24 cellular contexts compared by ENCODE assay signal in the genomic region with DNA sequence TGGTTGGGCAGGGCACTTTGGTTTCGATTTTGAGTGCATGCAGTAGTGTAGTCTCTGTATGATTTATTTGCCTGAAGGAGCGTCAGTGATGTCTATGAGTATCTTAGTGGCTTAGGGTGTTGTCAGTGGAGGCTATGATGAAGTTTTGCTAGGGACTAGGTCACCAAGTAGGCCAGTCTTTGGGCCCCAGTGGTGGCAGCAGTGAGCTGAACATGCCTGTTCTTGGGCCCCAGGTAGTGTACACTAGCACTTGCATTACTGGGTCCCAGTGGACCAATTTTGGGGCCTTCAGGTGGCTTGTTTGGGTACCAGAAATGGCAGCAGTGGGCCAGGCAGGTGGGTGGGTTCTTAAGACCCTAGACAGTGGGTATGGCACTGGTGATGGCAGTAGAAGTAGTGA.
"Had no signal": no experiment of that assay in that cellular context is flagged by ENCODE, and none has a peak within 500 bp of the region (broad histone marks: within the 10 kb centered on the region; RNA-seq: fewer than 3 reads in every experiment).

No MANE protein-coding gene starts in this region.

- H3K9me3 ChIP-seq: lower lobe of right lung, testis, tibial nerve, upper lobe of right lung had no signal

- H3K27ac ChIP-seq: dorsolateral prefrontal cortex, heart left ventricle, left ventricle myocardium inferior, lower lobe of right lung, spleen, testis, tibial nerve, upper lobe of right lung had no signal

- H3K4me1 Mint-ChIP-seq: immature natural killer cell; naive thymus-derived CD4-positive, alpha-beta T cell; stimulated activated memory B cell treated with anti-CD40 and anti-IgM and Interleukin-4, amounts not matched to agents 10 μg/mL and 1 μg/mL and 100 μg/mL, for 72 hours had no signal

- H3K27ac Mint-ChIP-seq: immature natural killer cell; naive thymus-derived CD4-positive, alpha-beta T cell; nephron progenitor cell; stimulated activated memory B cell treated with anti-CD40 and anti-IgM and Interleukin-4, amounts not matched to agents 10 μg/mL and 1 μg/mL and 100 μg/mL, for 72 hours; stimulated activated naive CD8-positive, alpha-beta T cell treated with anti-CD3 and anti-CD28 coated beads, Interleukin-15, Interleukin-2, amounts not matched to agents 100 ng/mL and 50 ng/mL, for 24 hours had no signal

- H3K4me3 Mint-ChIP-seq: immature natural killer cell; naive thymus-derived CD4-positive, alpha-beta T cell; nephron progenitor cell; stimulated activated memory B cell treated with anti-CD40 and anti-IgM and Interleukin-4, amounts not matched to agents 10 μg/mL and 1 μg/mL and 100 μg/mL, for 72 hours; stimulated activated naive CD8-positive, alpha-beta T cell treated with anti-CD3 and anti-CD28 coated beads, Interleukin-15, Interleukin-2, amounts not matched to agents 100 ng/mL and 50 ng/mL, for 24 hours had no signal

- H3K36me3 Mint-ChIP-seq: stimulated activated memory B cell treated with anti-CD40 and anti-IgM and Interleukin-4, amounts not matched to agents 10 μg/mL and 1 μg/mL and 100 μg/mL, for 72 hours had no signal

- H3K36me3 ChIP-seq: heart left ventricle, left ventricle myocardium inferior, lower lobe of right lung, spleen, tibial nerve, upper lobe of right lung had no signal

- H3K27me3 ChIP-seq: dorsolateral prefrontal cortex, heart left ventricle, spleen, testis, tibial nerve, upper lobe of right lung had no signal

- H3K27me3 Mint-ChIP-seq: naive thymus-derived CD4-positive, alpha-beta T cell; stimulated activated memory B cell treated with anti-CD40 and anti-IgM and Interleukin-4, amounts not matched to agents 10 μg/mL and 1 μg/mL and 100 μg/mL, for 72 hours; stimulated activated naive CD8-positive, alpha-beta T cell treated with anti-CD3 and anti-CD28 coated beads, Interleukin-15, Interleukin-2, amounts not matched to agents 100 ng/mL and 50 ng/mL, for 24 hours had no signal

- H3K4me3 ChIP-seq: dorsolateral prefrontal cortex, heart left ventricle, left ventricle myocardium inferior, lower lobe of right lung, spleen, testis, tibial nerve, upper lobe of right lung had no signal

- DNase-seq: cortex of kidney; dorsolateral prefrontal cortex; effector CD8-positive, alpha-beta T cell; heart left ventricle; hippocampal formation; immature natural killer cell; kidney; left cardiac atrium; left ventricle myocardium inferior; lower lobe of right lung; mesenchymal stem cell; naive thymus-derived CD4-positive, alpha-beta T cell; nephron progenitor cell; spleen; stimulated activated CD4-positive, alpha-beta T cell treated with anti-CD3 and anti-CD28 coated beads, Interleukin-15, amount 100 ng/mL, for 24 hours; stimulated activated CD4-positive, alpha-beta T cell treated with anti-CD3 and anti-CD28 coated beads, Interleukin-1b, Interleukin-23, amount 100 ng/mL, for 48 hours; stimulated activated CD4-positive, alpha-beta T cell treated with anti-CD3 and anti-CD28 coated beads, Interleukin-4, amount 100 ng/mL, for 24 hours; testis; upper lobe of right lung had no signal

- ATAC-seq: esophagus mucosa; heart left ventricle; left cardiac atrium; lower lobe of right lung; naive thymus-derived CD4-positive, alpha-beta T cell; sciatic nerve; stimulated activated memory B cell treated with anti-CD40 and anti-IgM and Interleukin-4, amounts not matched to agents 10 μg/mL and 1 μg/mL and 100 μg/mL, for 72 hours; upper lobe of right lung had no signal

- H3K4me1 ChIP-seq: heart left ventricle, left ventricle myocardium inferior, lower lobe of right lung, spleen, testis, tibial nerve, upper lobe of right lung had no signal

- H3K9me3 Mint-ChIP-seq: immature natural killer cell, nephron progenitor cell had no signal
